1 cellular context compared by ENCODE assay signal in genomic region chr3:54235998-54236397, GRCh38.
TF ChIP-seq lines count a peak whose summit lies in the region.

No MANE protein-coding gene starts in this region.

TF ChIP-seq in HEK293, 187 proteins besides CTCF, POLR2A, EP300 and RAD21 (continued from another document):
- TF ChIP-seq ZIC2 (tag by site-specific recombination; IDR thresholded peaks at IDR 0.05): 0 out of 2 replicates have a peak, but pooled peaks have one; percentile 17
- no peak for TF ChIP-seq ZNF776 (tag by site-specific recombination; IDR thresholded peaks at IDR 0.05; ENCODE audit: borderline replicate concordance)
- TF ChIP-seq ZNF214 (tag by site-specific recombination; IDR thresholded peaks at IDR 0.05; ENCODE audit: borderline replicate concordance): no peak
